In the genomic region with DNA sequence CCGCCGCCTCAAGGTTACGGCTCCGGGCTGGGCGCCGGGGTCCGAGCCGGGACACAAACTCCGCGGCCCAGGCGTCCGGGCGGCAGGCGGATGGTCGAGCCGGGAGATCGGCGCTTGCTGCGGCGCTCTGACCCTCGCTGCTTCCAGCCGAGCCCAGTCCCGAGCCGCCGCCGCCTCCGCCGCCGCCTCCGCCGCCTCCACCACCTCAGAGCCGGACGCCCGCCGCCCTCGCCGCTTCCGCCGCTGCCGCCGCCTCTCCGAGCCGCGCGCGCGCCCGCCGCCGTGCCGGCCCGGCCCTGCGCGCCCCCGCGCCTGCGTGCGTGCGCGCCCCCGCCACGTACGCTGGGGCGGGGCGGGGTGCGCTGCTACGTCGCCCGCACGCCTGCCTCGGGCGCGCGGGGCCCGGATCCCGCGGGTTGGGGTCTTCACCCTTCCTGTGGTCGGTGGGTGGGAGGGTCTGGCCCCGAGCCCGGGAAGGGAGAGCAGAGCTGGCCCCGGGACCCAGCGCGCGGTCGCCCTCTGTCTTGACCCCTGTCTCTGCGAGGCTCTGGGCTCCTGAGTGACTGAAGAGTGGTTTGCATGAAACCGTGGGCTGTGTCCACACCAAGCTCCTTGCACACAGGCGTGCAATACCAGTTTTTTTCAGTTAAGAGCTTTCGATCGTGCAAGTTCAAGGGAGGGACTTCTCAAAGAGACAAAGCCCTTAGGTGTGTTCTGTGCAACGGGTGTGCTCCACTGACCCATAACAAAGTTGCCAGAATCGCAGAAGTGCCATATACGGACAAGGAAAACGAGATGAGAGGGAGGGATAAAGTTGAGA, we compare ENCODE assay signal across 8 cellular contexts. TPM values are rescaled to one million over a fixed set of nuclear protein-coding genes. Genes with fewer than 3 reads are reported as not detected.
DNase-seq lines count a peak whose midpoint lies in the region; ATAC-seq and TF ChIP-seq lines count a peak whose summit lies in the region.

A gene (minus strand): TSS at position 256 of the 820 bp plus-strand sequence. CDS start 328 bp downstream, outside the sequence.

- POLR2A ChIA-PET in SK-N-SH (lab: Yijun Ruan, JAX), result interaction anchor here (1.2 kb wide), 1 partner anchor 263 kb away, joined by 3 read pairs; no protein-coding TSS in a partner anchor

- peaks cover 10% of the 10 kb centered on the region for H3K36me3 ChIP-seq in DOHH2 (ENCODE audit: control insufficient read depth, low read length)
- peaks cover 5 to 9% of the 10 kb centered on the region in 2 experiments for H3K36me3 ChIP-seq in SK-N-SH (replicated peaks in 1 of 2; ENCODE audit: control insufficient read depth in 1 of 2, insufficient read depth in 2 of 2, low read length in 1 of 2)
- no peaks in the 10 kb centered on the region for H3K36me3 ChIP-seq in cardiac muscle cell
- no peaks in the 10 kb centered on the region for H3K36me3 ChIP-seq in parathyroid adenoma (ENCODE audit: control insufficient read depth, insufficient read depth, low read length)
- H3K36me3 ChIP-seq in tibial artery, result no peaks in the 10 kb centered on the region

- peak; percentile 97 for DNase-seq in SK-N-SH
- peak; percentile 17 for DNase-seq in activated naive CD8-positive, alpha-beta T cell treated with anti-CD3 and anti-CD28 coated beads, Interleukin-2, amount 50 U/mL, for 16 hours (ENCODE audit: low read depth, low spot score)
- DNase-seq in cardiac muscle cell (ENCODE audit: low read depth in 1 of 2, low spot score in 1 of 2), result peak; percentile 77 to 89
- DNase-seq in tibial artery, result peak; percentile 59 to 83

- H3K27ac Mint-ChIP-seq in IgD-negative memory B cell, result peak within 1 kb of the TSS; percentile 80 to 96 (median 84)

- H3K4me2 ChIP-seq in DOHH2 (ENCODE audit: low read length), result peak within 1 kb of the TSS; percentile 79
- peak within 1 kb of the TSS; percentile 90 for H3K4me2 ChIP-seq in SK-N-SH
- peak within 1 kb of the TSS; percentile 75 for H3K4me2 ChIP-seq in parathyroid adenoma (ENCODE audit: low read length)

- WGBS in SK-N-SH (ENCODE audit: low lambda C conversion rate), result 9% methylated on average over 8 of the region's 94 CpGs

- peaks cover 34% of the 10 kb centered on the region for H3K4me1 ChIP-seq in DOHH2 (ENCODE audit: control insufficient read depth, low read length)
- peaks cover 12 to 19% of the 10 kb centered on the region in 2 experiments for H3K4me1 ChIP-seq in SK-N-SH (ENCODE audit: control insufficient read depth in 1 of 2, insufficient read depth in 2 of 2, low read depth in 1 of 2, low read length in 1 of 2)
- H3K4me1 ChIP-seq in cardiac muscle cell (ENCODE audit: low read depth), result peaks cover 14% of the 10 kb centered on the region
- H3K4me1 ChIP-seq in parathyroid adenoma, result no peaks in the 10 kb centered on the region
- H3K4me1 ChIP-seq in tibial artery, result peaks cover 0 to 38% (median 21%) of the 10 kb centered on the region in 4 donors

- peaks cover 11 to 30% (median 24%) of the 10 kb centered on the region in 3 donors for H3K4me1 Mint-ChIP-seq in IgD-negative memory B cell

- no peak for TF ChIP-seq CTCF in DOHH2 (IDR thresholded peaks at IDR 0.05; ENCODE audit: low read depth, low read length, poor library complexity, severe bottlenecking)
- no peak for TF ChIP-seq CTCF in SK-N-SH (IDR thresholded peaks at IDR 0.05)
- no peak for TF ChIP-seq CTCF in cardiac muscle cell (IDR thresholded peaks at IDR 0.05; ENCODE audit: low read depth, low read length)
- no peak for TF ChIP-seq CTCF in parathyroid adenoma (IDR thresholded peaks at IDR 0.05)
- no peak for TF ChIP-seq CTCF in tibial artery (IDR thresholded peaks at IDR 0.05)

- H3K27ac ChIP-seq in DOHH2 (ENCODE audit: low read depth, low read length) (peak within 1 kb of the TSS; percentile 71), SK-N-SH (ENCODE audit: low read depth in 2 of 2, low read length in 1 of 2) (peak within 1 kb of the TSS; percentile 74 to 82), cardiac muscle cell (peak within 1 kb of the TSS; percentile 92), parathyroid adenoma (peak within 1 kb of the TSS; percentile 66), tibial artery (peak within 1 kb of the TSS; percentile 95 to 100)

- H3K36me3 Mint-ChIP-seq in IgD-negative memory B cell, result no peaks in the 10 kb centered on the region

- H3K4me3 ChIP-seq in DOHH2 (ENCODE audit: low read length), result peak within 1 kb of the TSS; percentile 83
- peak within 1 kb of the TSS; percentile 69 to 79 for H3K4me3 ChIP-seq in SK-N-SH (ENCODE audit: low read depth in 2 of 2, low read length in 1 of 2)
- H3K4me3 ChIP-seq in cardiac muscle cell, result peak within 1 kb of the TSS; percentile 82
- H3K4me3 ChIP-seq in parathyroid adenoma (ENCODE audit: low read depth, low read length), result peak within 1 kb of the TSS; percentile 67
- H3K4me3 ChIP-seq in tibial artery, result peak within 1 kb of the TSS; percentile 92 to 100

- H3K27me3 ChIP-seq in DOHH2 (ENCODE audit: control insufficient read depth, low read length), result 0 out of 2 replicates have a peak, but pooled peaks cover 5% of the 10 kb centered on the region
- H3K27me3 ChIP-seq in SK-N-SH (ENCODE audit: insufficient read depth), result no peaks in the 10 kb centered on the region
- no peaks in the 10 kb centered on the region for H3K27me3 ChIP-seq in cardiac muscle cell
- H3K27me3 ChIP-seq in parathyroid adenoma (ENCODE audit: control insufficient read depth, insufficient read depth, low read length), result no peaks in the 10 kb centered on the region
- no peaks in the 10 kb centered on the region for H3K27me3 ChIP-seq in tibial artery

- H3K9me2 ChIP-seq in DOHH2 (replicated peaks; ENCODE audit: control insufficient read depth, low read length), result no peaks in the 10 kb centered on the region
- H3K9me2 ChIP-seq in SK-N-SH, result no peaks in the 10 kb centered on the region

- H3K9ac ChIP-seq in SK-N-SH, result peak within 1 kb of the TSS; percentile 80
- H3K9ac ChIP-seq in parathyroid adenoma, result no peak within 1 kb of the TSS

- 0 out of 2 replicates have a peak, but pooled peaks have one; percentile 2 for TF ChIP-seq RAD21 in SK-N-SH (IDR thresholded peaks at IDR 0.05; ENCODE audit: low read length)

- H3F3A ChIP-seq in DOHH2 (ENCODE audit: control insufficient read depth, insufficient read depth), result peaks cover 21% of the 10 kb centered on the region
- peaks cover 25% of the 10 kb centered on the region for H3F3A ChIP-seq in SK-N-SH (replicated peaks; ENCODE audit: insufficient read depth)

- ATAC-seq in GM21526 (IDR thresholded peaks at IDR 0.05; ENCODE audit: low FRiP score, unreplicated experiment), result peak; percentile 66

- H3K9me3 ChIP-seq in DOHH2 (ENCODE audit: control insufficient read depth, insufficient read depth, low read length), result no peaks in the 10 kb centered on the region
- no peaks in the 10 kb centered on the region for H3K9me3 ChIP-seq in SK-N-SH
- H3K9me3 ChIP-seq in cardiac muscle cell (ENCODE audit: low read depth), result no peaks in the 10 kb centered on the region
- H3K9me3 ChIP-seq in parathyroid adenoma (ENCODE audit: control insufficient read depth, low read length), result no peaks in the 10 kb centered on the region
- H3K9me3 ChIP-seq in tibial artery, result no peaks in the 10 kb centered on the region

- H2AFZ ChIP-seq in SK-N-SH (ENCODE audit: low read depth) (peak within 1 kb of the TSS; percentile 94), parathyroid adenoma (peak within 1 kb of the TSS; percentile 99)

- intact Hi-C loops in tibial artery (cut with DNase I; ENCODE audit: low total_unique reads), result loop anchor here (5.0 kb wide), 2 partner anchors 102 to 168 kb away; no protein-coding TSS in a partner anchor

- 0 out of 4 replicates have a peak, but pooled peaks of 1 of the 2 experiments have one; percentile 21 for TF ChIP-seq EP300 in SK-N-SH (IDR thresholded peaks at IDR 0.05; ENCODE audit: borderline replicate concordance in 1 of 2, low read depth in 1 of 2, low read length in 1 of 2)

- H3K79me2 ChIP-seq in DOHH2 (ENCODE audit: control insufficient read depth, low read length) (peaks cover 45% of the 10 kb centered on the region), SK-N-SH (ENCODE audit: insufficient read depth) (peaks cover 37% of the 10 kb centered on the region), parathyroid adenoma (no peaks in the 10 kb centered on the region)

- H3K9me3 Mint-ChIP-seq in IgD-negative memory B cell, result no peaks in the 10 kb centered on the region

- H3K4me3 Mint-ChIP-seq in IgD-negative memory B cell, result peak within 1 kb of the TSS; percentile 76 to 98 (median 95)

- CTCF ChIA-PET in SK-N-SH (lab: Yijun Ruan, JAX), result interaction anchor here (0.8 to 1.7 kb wide), 4 partner anchors 11 to 104 kb away, joined by 3 to 6 read pairs (median 5); no protein-coding TSS in a partner anchor

- H4K20me1 ChIP-seq in DOHH2 (ENCODE audit: control insufficient read depth, insufficient read depth, low read depth, low read length) (peaks cover 29% of the 10 kb centered on the region), SK-N-SH (ENCODE audit: insufficient read depth) (peaks cover 31% of the 10 kb centered on the region)

- H3K27me3 Mint-ChIP-seq in IgD-negative memory B cell, result peaks cover 5% of the 10 kb centered on the region

TF ChIP-seq in SK-N-SH, 30 proteins besides CTCF, POLR2A, EP300 and RAD21 (continues in another document):
- TF ChIP-seq, protein P1, sequence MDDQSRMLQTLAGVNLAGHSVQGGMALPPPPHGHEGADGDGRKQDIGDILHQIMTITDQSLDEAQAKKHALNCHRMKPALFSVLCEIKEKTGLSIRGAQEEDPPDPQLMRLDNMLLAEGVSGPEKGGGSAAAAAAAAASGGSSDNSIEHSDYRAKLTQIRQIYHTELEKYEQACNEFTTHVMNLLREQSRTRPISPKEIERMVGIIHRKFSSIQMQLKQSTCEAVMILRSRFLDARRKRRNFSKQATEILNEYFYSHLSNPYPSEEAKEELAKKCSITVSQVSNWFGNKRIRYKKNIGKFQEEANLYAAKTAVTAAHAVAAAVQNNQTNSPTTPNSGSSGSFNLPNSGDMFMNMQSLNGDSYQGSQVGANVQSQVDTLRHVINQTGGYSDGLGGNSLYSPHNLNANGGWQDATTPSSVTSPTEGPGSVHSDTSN (IDR thresholded peaks at IDR 0.05), result no peak
- TF ChIP-seq CHD2 (IDR thresholded peaks at IDR 0.05; ENCODE audit: low read length, partially characterized antibody) (no peak), JUND (IDR thresholded peaks at IDR 0.05) (no peak), ELF1 (IDR thresholded peaks at IDR 0.05) (no peak), YY1 (IDR thresholded peaks at IDR 0.05; ENCODE audit: low read depth) (no peak; the same call in 1 of the 2 replicates), FOXM1 (IDR thresholded peaks at IDR 0.05; ENCODE audit: low read depth) (no peak), FOXJ3 (CRISPR knock-in tag; IDR thresholded peaks at IDR 0.05) (no peak), NRF1 (IDR thresholded peaks at IDR 0.05; ENCODE audit: low read depth, low read length) (peak; percentile 63), SIN3A (IDR thresholded peaks at IDR 0.05; ENCODE audit: borderline replicate concordance, low read depth, low read length) (no peak), GATA2 (CRISPR knock-in tag; IDR thresholded peaks at IDR 0.05) (no peak), FOSL2 (IDR thresholded peaks at IDR 0.05; ENCODE audit: borderline replicate concordance, low read depth) (no peak)

RNA-seq across cellular contexts. Expression of the gene that starts here (rescaled TPM):
- 2.7 TPM for polyA plus RNA-seq in IgD-negative memory B cell
- polyA plus RNA-seq in SK-N-SH (2012; rRNA removed), result 12.9 and 13.8 TPM in 2 replicates
- polyA plus RNA-seq in SK-N-SH (2012; cell fraction: cytosol; rRNA removed), result 7.8 and 8.7 TPM in 2 replicates
- 31.5 and 34.0 TPM in 2 replicates for polyA plus RNA-seq in SK-N-SH (2012; cell fraction: nucleus; rRNA removed)
- total RNA-seq in cardiac muscle cell, result 17.5 and 24.5 TPM in 2 replicates
- polyA plus RNA-seq in cardiac muscle cell, result 11.9 and 18.5 TPM in 2 replicates

Comparison
In these comparisons a context has a peak if more than half of its experiments do, and no peak if none do; other contexts are left out.
1. Peak in every context shown above with its lines: DNase-seq, ATAC-seq, H3K4me3 ChIP-seq and H3K27ac ChIP-seq.
2. DNase-seq: peak in every context shown above with its lines; median percentile 97 in SK-N-SH; 83 in cardiac muscle cell; 71 in tibial artery; 17 in activated naive CD8-positive, alpha-beta T cell treated with anti-CD3 and anti-CD28 coated beads, Interleukin-2, amount 50 U/mL, for 16 hours.